28 cellular contexts compared by ENCODE assay signal in genomic region chr2:71423817-71424420, GRCh38. TPM values are rescaled to one million over a fixed set of nuclear protein-coding genes. Genes with fewer than 3 reads are reported as not detected.
DNase-seq lines count a peak whose midpoint lies in the region; ATAC-seq and TF ChIP-seq lines count a peak whose summit lies in the region.
"Had no signal": no experiment of that assay in that cellular context is flagged by ENCODE, and none has a peak within 500 bp of the region (broad histone marks: within the 10 kb centered on the region; RNA-seq: fewer than 3 reads in every experiment).

No MANE protein-coding gene starts in this region.

- H3K36me3 Mint-ChIP-seq in T-helper 17 cell (ENCODE audit: low read depth) (peaks cover 15% of the 10 kb centered on the region), progenitor cell of endocrine pancreas (ENCODE audit: insufficient read depth) (peaks cover 37% of the 10 kb centered on the region)

- no peak overlapping the region for H3K4me3 ChIP-seq in heart right ventricle
- H3K4me3 ChIP-seq: K562, MG63, smooth muscle cell, upper lobe of left lung had no signal

- peak overlapping the region; percentile 56 for H3K27ac Mint-ChIP-seq in T-helper 17 cell
- H3K27ac Mint-ChIP-seq in progenitor cell of endocrine pancreas: peak overlapping the region; percentile 43
- H3K27ac Mint-ChIP-seq: activated CD8-positive, alpha-beta T cell treated with anti-CD3 and anti-CD28 coated beads, Interleukin-2, amount 10 ng/mL, durations not matched to agents 7 days and 5 days; activated naive CD8-positive, alpha-beta T cell had no signal

- no peaks in the 10 kb centered on the region for H3K27me3 ChIP-seq in heart right ventricle
- H3K27me3 ChIP-seq: MG63, upper lobe of left lung had no signal

- TF ChIP-seq CTCF in heart right ventricle (IDR thresholded peaks at IDR 0.05) (no peak), progenitor cell of endocrine pancreas (IDR thresholded peaks at IDR 0.05; ENCODE audit: unreplicated experiment) (no peak)

- H3K27me3 Mint-ChIP-seq in T-helper 17 cell: no peaks in the 10 kb centered on the region
- H3K27me3 Mint-ChIP-seq in progenitor cell of endocrine pancreas: no peaks in the 10 kb centered on the region
- H3K27me3 Mint-ChIP-seq: activated naive CD8-positive, alpha-beta T cell had no signal

- peak overlapping the region in 2 of 10 donors; percentile 44 to 56 for H3K27ac ChIP-seq in heart right ventricle
- H3K27ac ChIP-seq: epithelial cell of prostate had no signal

- H3K4me3 Mint-ChIP-seq in T-helper 17 cell: no peak overlapping the region
- no peak overlapping the region for H3K4me3 Mint-ChIP-seq in progenitor cell of endocrine pancreas (ENCODE audit: low read depth)
- H3K4me3 Mint-ChIP-seq: activated CD8-positive, alpha-beta T cell treated with anti-CD3 and anti-CD28 coated beads, Interleukin-2, amount 10 ng/mL, durations not matched to agents 7 days and 5 days; activated naive CD8-positive, alpha-beta T cell had no signal

- intact Hi-C loops in heart right ventricle (cut with DNase I): loop anchor here in 1 of 10 donors (5.0 kb wide), 1 partner anchor 37 kb away; no protein-coding TSS in a partner anchor
- intact Hi-C loops in Right ventricle myocardium inferior (cut with DNase I): no loop called here

- ATAC-seq in heart right ventricle: peak in 5 of 8 donors; percentile 31 to 61 (median 50)
- no peak for ATAC-seq in Right ventricle myocardium inferior
- no peak for ATAC-seq in T-helper 17 cell
- no peak for ATAC-seq in HG03520 (IDR thresholded peaks at IDR 0.05; ENCODE audit: unreplicated experiment)
- ATAC-seq in GM19452 (IDR thresholded peaks at IDR 0.05; ENCODE audit: unreplicated experiment): no peak
- ATAC-seq: activated CD8-positive, alpha-beta T cell treated with anti-CD3 and anti-CD28 coated beads, Interleukin-2, amount 10 ng/mL, durations not matched to agents 7 days and 5 days; K562 had no signal

- H3K9me3 ChIP-seq in heart right ventricle (no peaks in the 10 kb centered on the region), T-helper 17 cell (ENCODE audit: control insufficient read depth, low read length, poor library complexity, severe bottlenecking) (no peaks in the 10 kb centered on the region)
- H3K9me3 ChIP-seq: MG63, upper lobe of left lung had no signal

- H3K36me3 ChIP-seq in heart right ventricle: peaks cover 0 to 97% (median 45%) of the 10 kb centered on the region in 9 donors

- H3K9me3 Mint-ChIP-seq in progenitor cell of endocrine pancreas (ENCODE audit: low read depth): no peaks in the 10 kb centered on the region

- DNase-seq in heart right ventricle (no peak), Right ventricle myocardium inferior (ENCODE audit: missing footprints) (no peak), T-helper 17 cell (no peak), globus pallidus (ENCODE audit: low spot score) (peak; percentile 11), progenitor cell of endocrine pancreas (ENCODE audit: low spot score, unreplicated experiment) (no peak)
- no peak for DNase-seq in stimulated activated CD4-positive, alpha-beta T cell treated with anti-CD3 and anti-CD28 coated beads, Interleukin-15, amount 100 ng/mL, for 24 hours
- DNase-seq: activated CD8-positive, alpha-beta T cell treated with anti-CD3 and anti-CD28 coated beads, Interleukin-2, amount 10 ng/mL, durations not matched to agents 7 days and 5 days; aorta; COR-L47; DMS53; HCEC 1CT; kidney glomerular epithelial cell; mesenchymal stem cell; MG63; NCI-H1436; NCI-H2081 treated with DMSO at 0.1 percent for 48 hours; NCI-H226; NCI-H748 treated with DMSO at 0.1 percent for 48 hours; nucleus accumbens; RPMI8226; upper lobe of left lung had no signal

- peaks cover 6% of the 10 kb centered on the region for H3K4me1 Mint-ChIP-seq in T-helper 17 cell
- peaks cover 24% of the 10 kb centered on the region for H3K4me1 Mint-ChIP-seq in progenitor cell of endocrine pancreas (ENCODE audit: low read depth)

- H3K4me1 ChIP-seq in heart right ventricle: peaks cover 0 to 43% (median 14%) of the 10 kb centered on the region in 9 donors

- WGBS in heart right ventricle, 2 donors: 54 to 63% methylated on average over 3 of the region's 3 CpGs

RNA-seq across cellular contexts. Expression of gene DYSF, which starts 29.4 kb away (rescaled TPM):
- total RNA-seq in heart right ventricle: 100 to 1,000 TPM in 1 of 10 donors, 10 to 100 TPM in 9; 48.3 to 100 (median 71.9) TPM
- polyA plus RNA-seq in heart right ventricle: 10 to 100 TPM; 20.6 to 29.8 TPM
- 57.8 TPM for total RNA-seq in Right ventricle myocardium inferior
- 1 to 10 TPM in 1 of 2 donors, under 1 TPM in 1; 0.34 to 2.8 TPM for total RNA-seq in T-helper 17 cell
- 1.4 and 1.6 TPM in 2 replicates for total RNA-seq in progenitor cell of endocrine pancreas
- total RNA-seq: HT-29 had no signal

Comparison
In these comparisons a context has a peak if more than half of its experiments do, and no peak if none do; other contexts are left out.
1. ATAC-seq: peak in heart right ventricle (5 of 8); none in Right ventricle myocardium inferior (single experiment), T-helper 17 cell (single experiment), HG03520 (single experiment) and GM19452 (single experiment).
2. RNA of gene DYSF, which starts 29.4 kb away (total RNA-seq): 48.3 to 100 TPM in heart right ventricle and 57.8 TPM in Right ventricle myocardium inferior (single experiment); 0.34 to 2.8 TPM in T-helper 17 cell and 1.4 to 1.6 TPM in progenitor cell of endocrine pancreas; every median in the first group is over 10 times any median in the second.